25 cellular contexts compared by ENCODE assay signal in genomic region chr10:125204400-125204799, GRCh38.
"Had no signal": no experiment of that assay in that cellular context is flagged by ENCODE, and none has a peak within 500 bp of the region (broad histone marks: within the 10 kb centered on the region; RNA-seq: fewer than 3 reads in every experiment).

No MANE protein-coding gene starts in this region.

- H3K4me3 ChIP-seq: ascending aorta, breast epithelium, cardiac muscle cell, coronary artery, dorsolateral prefrontal cortex had no signal

- ATAC-seq: activated CD4-positive, alpha-beta T cell treated with anti-CD3 and anti-CD28 coated beads for 36 hours; activated CD8-positive, alpha-beta memory T cell treated with anti-CD3 and anti-CD28 coated beads, Interleukin-2, amount 10 ng/mL, durations not matched to agents 7 days and 5 days; activated CD8-positive, alpha-beta T cell treated with anti-CD3 and anti-CD28 coated beads, Interleukin-2, amount 10 ng/mL, durations not matched to agents 7 days and 5 days; activated naive CD4-positive, alpha-beta T cell treated with anti-CD3 and anti-CD28 coated beads, Interleukin-2, amount 50 U/mL, for 72 hours; esophagus mucosa had no signal

- H3K4me1 ChIP-seq: ascending aorta, breast epithelium had no signal

- H3K9me3 ChIP-seq: ascending aorta, breast epithelium had no signal

- H3K27ac ChIP-seq: ascending aorta, breast epithelium, cardiac muscle cell, coronary artery, dorsolateral prefrontal cortex had no signal

- DNase-seq: activated CD4-positive, alpha-beta memory T cell treated with anti-CD3 and anti-CD28 coated beads for 36 hours; activated CD4-positive, alpha-beta T cell treated with anti-CD3 and anti-CD28 coated beads for 36 hours; activated CD4-positive, alpha-beta T cell treated with anti-CD3 and anti-CD28 coated beads, Interleukin-2, amount 10 ng/mL, durations not matched to agents 24 days and 14 days; activated CD4-positive, CD25-positive, alpha-beta regulatory T cell; activated CD4-positive, CD25-positive, alpha-beta regulatory T cell treated with anti-CD3 and anti-CD28 coated beads, Interleukin-2, amount 50 U/mL, for 72 hours; activated CD8-positive, alpha-beta memory T cell treated with anti-CD3 and anti-CD28 coated beads, Interleukin-2, amount 10 ng/mL, durations not matched to agents 7 days and 5 days; activated CD8-positive, alpha-beta memory T cell treated with anti-CD3 and anti-CD28 coated beads, Interleukin-2, amount 50 U/mL, for 4 hours; activated CD8-positive, alpha-beta T cell treated with anti-CD3 and anti-CD28 coated beads, Interleukin-2, amount 10 ng/mL, durations not matched to agents 7 days and 5 days; activated gamma-delta T cell; activated naive CD4-positive, alpha-beta T cell; activated naive CD4-positive, alpha-beta T cell treated with anti-CD3 and anti-CD28 coated beads, Interleukin-2, amount 10 ng/mL, durations not matched to agents 7 days and 5 days; activated naive CD8-positive, alpha-beta T cell treated with anti-CD3 and anti-CD28 coated beads, Interleukin-2, amount 10 ng/mL, durations not matched to agents 7 days and 5 days; activated T-cell treated with anti-CD3 and anti-CD28 coated beads, Interleukin-2, amount 50 U/mL, for 1 hour; activated T-cell treated with anti-CD3 and anti-CD28 coated beads, Interleukin-2, amount 50 U/mL, for 48 hours; dorsolateral prefrontal cortex; effector memory CD4-positive, alpha-beta T cell; endodermal cell; foreskin fibroblast; T-helper 2 cell had no signal

- H3K27me3 ChIP-seq: ascending aorta, breast epithelium, cardiac muscle cell, dorsolateral prefrontal cortex had no signal

- H3K36me3 ChIP-seq: ascending aorta, breast epithelium, cardiac muscle cell had no signal
